In genomic region chr2:12935726-12936125, GRCh38 we compare ENCODE assay signal across 19 cellular contexts.
"Had no signal": no experiment of that assay in that cellular context is flagged by ENCODE, and none has a peak within 500 bp of the region (broad histone marks: within the 10 kb centered on the region; RNA-seq: fewer than 3 reads in every experiment).

No MANE protein-coding gene starts in this region.

- H3K27ac ChIP-seq: brain microvascular endothelial cell, gastroesophageal sphincter, hepatocyte had no signal

- H3K27me3 ChIP-seq: brain microvascular endothelial cell, gastroesophageal sphincter, hepatocyte, testis had no signal

- H3K9me3 ChIP-seq: gastroesophageal sphincter, testis had no signal

- H3K4me3 ChIP-seq: gastroesophageal sphincter, hepatocyte, testis had no signal

- H3K4me1 ChIP-seq: gastroesophageal sphincter had no signal

- ATAC-seq: activated CD8-positive, alpha-beta memory T cell treated with anti-CD3 and anti-CD28 coated beads, Interleukin-2, amount 10 ng/mL, durations not matched to agents 7 days and 5 days; activated CD8-positive, alpha-beta T cell treated with anti-CD3 and anti-CD28 coated beads for 36 hours; activated naive CD4-positive, alpha-beta T cell treated with anti-CD3 and anti-CD28 coated beads, Interleukin-2, amount 50 U/mL, for 72 hours; activated T-cell treated with anti-CD3 and anti-CD28 coated beads, Interleukin-2, amount 50 U/mL, for 72 hours; gastroesophageal sphincter; left colon; natural killer cell had no signal

- H2AFZ ChIP-seq: hepatocyte had no signal

- DNase-seq: activated CD4-positive, alpha-beta T cell treated with anti-CD3 and anti-CD28 coated beads for 1 hour; activated CD4-positive, alpha-beta T cell treated with anti-CD3 and anti-CD28 coated beads, Interleukin-2, amount 50 U/mL, for 1 hour; activated CD8-positive, alpha-beta memory T cell treated with anti-CD3 and anti-CD28 coated beads, Interleukin-2, amount 10 ng/mL, durations not matched to agents 7 days and 5 days; activated CD8-positive, alpha-beta T cell treated with anti-CD3 and anti-CD28 coated beads for 36 hours; activated naive CD4-positive, alpha-beta T cell; activated T-cell treated with anti-CD3 and anti-CD28 coated beads, Interleukin-2, amount 50 U/mL, for 72 hours; brain microvascular endothelial cell; kidney; left colon; natural killer cell; right cardiac atrium; stimulated activated CD4-positive, alpha-beta T cell treated with anti-CD3 and anti-CD28 coated beads, Interleukin-2, amount 100 ng/mL, for 48 hours; stimulated activated naive CD4-positive, alpha-beta T cell treated with Interleukin-2 at 50 U/mL for 16 hours; T-helper 2 cell; testis; trophoblast cell had no signal

- H3K36me3 ChIP-seq: brain microvascular endothelial cell, gastroesophageal sphincter had no signal

- H3K4me2 ChIP-seq: hepatocyte had no signal
